Comparison of ENCODE assay signal across 34 cellular contexts in genomic region chr13:52784591-52785340, GRCh38. TPM values are rescaled to one million over a fixed set of nuclear protein-coding genes. Genes with fewer than 3 reads are reported as not detected.
"Had no signal": no experiment of that assay in that cellular context is flagged by ENCODE, and none has a peak within 500 bp of the region (broad histone marks: within the 10 kb centered on the region; RNA-seq: fewer than 3 reads in every experiment).

No MANE protein-coding gene starts in this region.

- H3K9me3 Mint-ChIP-seq: activated CD4-positive, alpha-beta memory T cell treated with anti-CD3 and anti-CD28 coated beads for 36 hours; activated CD4-positive, alpha-beta T cell treated with anti-CD3 and anti-CD28 coated beads, Interleukin-2, amount 10 ng/mL, durations not matched to agents 24 days and 14 days; activated naive CD4-positive, alpha-beta T cell treated with anti-CD3 and anti-CD28 coated beads for 36 hours; activated naive CD4-positive, alpha-beta T cell treated with anti-CD3 and anti-CD28 coated beads, Interleukin-2, amount 50 U/mL, for 72 hours; activated naive CD8-positive, alpha-beta T cell treated with anti-CD3 and anti-CD28 coated beads, Interleukin-2, amount 10 ng/mL, durations not matched to agents 7 days and 5 days; activated T-helper 1 cell treated with anti-CD3 and anti-CD28 coated beads, Interleukin-12 subunit alpha, Interleukin-12 subunit beta, Interleukin-2, Interleukin-4 antibody, amounts not matched to agents 30 ng/mL and 10 ng/mL and 1 ng/mL, durations not matched to agents 14 hours and 24 hours and 36 hours; activated T-helper 2 cell treated with anti-CD3 and anti-CD28 coated beads, Interferon-gamma antibody, Interleukin-2, Interleukin-4, amounts not matched to agents 10 μg/mL and 5 μg/mL and 100 μg/mL, durations not matched to agents 14 hours and 24 hours and 36 hours had no signal

- H3K4me3 Mint-ChIP-seq: activated CD4-positive, alpha-beta memory T cell treated with anti-CD3 and anti-CD28 coated beads for 36 hours; activated CD4-positive, alpha-beta T cell treated with anti-CD3 and anti-CD28 coated beads for 36 hours; activated CD4-positive, alpha-beta T cell treated with anti-CD3 and anti-CD28 coated beads, Interleukin-2, amount 10 ng/mL, durations not matched to agents 24 days and 14 days; activated CD8-positive, alpha-beta memory T cell treated with anti-CD3 and anti-CD28 coated beads, Interleukin-2, amount 10 ng/mL, durations not matched to agents 7 days and 5 days; activated CD8-positive, alpha-beta T cell treated with anti-CD3 and anti-CD28 coated beads, Interleukin-2, amount 10 ng/mL, durations not matched to agents 7 days and 5 days; activated naive CD4-positive, alpha-beta T cell treated with anti-CD3 and anti-CD28 coated beads for 36 hours; activated naive CD8-positive, alpha-beta T cell treated with anti-CD3 and anti-CD28 coated beads, Interleukin-2, amount 10 ng/mL, durations not matched to agents 7 days and 5 days; activated T-helper 1 cell treated with anti-CD3 and anti-CD28 coated beads, Interleukin-12 subunit alpha, Interleukin-12 subunit beta, Interleukin-2, Interleukin-4 antibody, amounts not matched to agents 30 ng/mL and 10 ng/mL and 1 ng/mL, durations not matched to agents 14 hours and 24 hours and 36 hours had no signal

- H3K4me1 Mint-ChIP-seq: activated CD4-positive, alpha-beta T cell treated with anti-CD3 and anti-CD28 coated beads for 36 hours; activated CD4-positive, alpha-beta T cell treated with anti-CD3 and anti-CD28 coated beads, Interleukin-2, amount 10 ng/mL, durations not matched to agents 24 days and 14 days; activated CD8-positive, alpha-beta memory T cell treated with anti-CD3 and anti-CD28 coated beads, Interleukin-2, amount 10 ng/mL, durations not matched to agents 7 days and 5 days; activated naive CD8-positive, alpha-beta T cell treated with anti-CD3 and anti-CD28 coated beads, Interleukin-2, amount 10 ng/mL, durations not matched to agents 7 days and 5 days had no signal

- H3K27ac ChIP-seq: ascending aorta, body of pancreas, colonic mucosa, epithelial cell of prostate, esophagus squamous epithelium, gastroesophageal sphincter had no signal

- DNase-seq: activated CD4-positive, alpha-beta memory T cell treated with anti-CD3 and anti-CD28 coated beads for 36 hours; activated CD4-positive, alpha-beta T cell treated with anti-CD3 and anti-CD28 coated beads for 36 hours; activated CD4-positive, alpha-beta T cell treated with anti-CD3 and anti-CD28 coated beads, Interleukin-2, amount 10 ng/mL, durations not matched to agents 24 days and 14 days; activated CD4-positive, CD25-positive, alpha-beta regulatory T cell; activated CD4-positive, CD25-positive, alpha-beta regulatory T cell treated with anti-CD3 and anti-CD28 coated beads, Interleukin-2, amount 50 U/mL, for 72 hours; activated CD8-positive, alpha-beta memory T cell treated with anti-CD3 and anti-CD28 coated beads, Interleukin-2, amount 10 ng/mL, durations not matched to agents 7 days and 5 days; activated CD8-positive, alpha-beta memory T cell treated with anti-CD3 and anti-CD28 coated beads, Interleukin-2, amount 50 U/mL, for 4 hours; activated CD8-positive, alpha-beta T cell treated with anti-CD3 and anti-CD28 coated beads, Interleukin-2, amount 10 ng/mL, durations not matched to agents 7 days and 5 days; activated effector memory CD4-positive, alpha-beta T cell treated with anti-CD3 and anti-CD28 coated beads, Interleukin-2, amount 50 U/mL, for 16 hours; activated naive CD4-positive, alpha-beta T cell treated with anti-CD3 and anti-CD28 coated beads for 36 hours; activated naive CD8-positive, alpha-beta T cell treated with anti-CD3 and anti-CD28 coated beads, Interleukin-2, amount 10 ng/mL, durations not matched to agents 7 days and 5 days; activated T-cell treated with anti-CD3 and anti-CD28 coated beads, Interleukin-2, amount 50 U/mL, for 1 hour; activated T-cell treated with anti-CD3 and anti-CD28 coated beads, Interleukin-2, amount 50 U/mL, for 48 hours; body of pancreas; central memory CD4-positive, alpha-beta T cell; cerebellar nuclear complex; colonic mucosa; effector CD8-positive, alpha-beta T cell; esophagus squamous epithelium; foreskin melanocyte; T-helper 2 cell had no signal

- H3K27ac Mint-ChIP-seq: activated CD4-positive, alpha-beta memory T cell treated with anti-CD3 and anti-CD28 coated beads for 36 hours; activated CD4-positive, alpha-beta T cell treated with anti-CD3 and anti-CD28 coated beads for 36 hours; activated CD4-positive, alpha-beta T cell treated with anti-CD3 and anti-CD28 coated beads, Interleukin-2, amount 10 ng/mL, durations not matched to agents 24 days and 14 days; activated CD8-positive, alpha-beta memory T cell treated with anti-CD3 and anti-CD28 coated beads, Interleukin-2, amount 10 ng/mL, durations not matched to agents 7 days and 5 days; activated CD8-positive, alpha-beta T cell treated with anti-CD3 and anti-CD28 coated beads, Interleukin-2, amount 10 ng/mL, durations not matched to agents 7 days and 5 days; activated naive CD4-positive, alpha-beta T cell treated with anti-CD3 and anti-CD28 coated beads for 36 hours; activated naive CD4-positive, alpha-beta T cell treated with anti-CD3 and anti-CD28 coated beads, Interleukin-2, amount 50 U/mL, for 72 hours; activated naive CD8-positive, alpha-beta T cell treated with anti-CD3 and anti-CD28 coated beads, Interleukin-2, amount 10 ng/mL, durations not matched to agents 7 days and 5 days; activated T-helper 1 cell treated with anti-CD3 and anti-CD28 coated beads, Interleukin-12 subunit alpha, Interleukin-12 subunit beta, Interleukin-2, Interleukin-4 antibody, amounts not matched to agents 30 ng/mL and 10 ng/mL and 1 ng/mL, durations not matched to agents 14 hours and 24 hours and 36 hours; activated T-helper 2 cell treated with anti-CD3 and anti-CD28 coated beads, Interferon-gamma antibody, Interleukin-2, Interleukin-4, amounts not matched to agents 10 μg/mL and 5 μg/mL and 100 μg/mL, durations not matched to agents 14 hours and 24 hours and 36 hours had no signal

- ATAC-seq: activated CD4-positive, alpha-beta T cell treated with anti-CD3 and anti-CD28 coated beads for 36 hours; activated CD8-positive, alpha-beta memory T cell treated with anti-CD3 and anti-CD28 coated beads, Interleukin-2, amount 10 ng/mL, durations not matched to agents 7 days and 5 days; activated CD8-positive, alpha-beta T cell treated with anti-CD3 and anti-CD28 coated beads, Interleukin-2, amount 10 ng/mL, durations not matched to agents 7 days and 5 days; activated naive CD4-positive, alpha-beta T cell treated with anti-CD3 and anti-CD28 coated beads, Interleukin-2, amount 50 U/mL, for 72 hours; body of pancreas; gastroesophageal sphincter had no signal

- H3K36me3 Mint-ChIP-seq: activated CD4-positive, alpha-beta memory T cell treated with anti-CD3 and anti-CD28 coated beads for 36 hours; activated CD8-positive, alpha-beta memory T cell treated with anti-CD3 and anti-CD28 coated beads, Interleukin-2, amount 10 ng/mL, durations not matched to agents 7 days and 5 days; activated naive CD4-positive, alpha-beta T cell treated with anti-CD3 and anti-CD28 coated beads, Interleukin-2, amount 50 U/mL, for 72 hours; activated naive CD8-positive, alpha-beta T cell treated with anti-CD3 and anti-CD28 coated beads, Interleukin-2, amount 10 ng/mL, durations not matched to agents 7 days and 5 days had no signal

RNA-seq across cellular contexts. Expression of gene CNMD, which starts 45.1 kb away (rescaled TPM):
- total RNA-seq: activated CD4-positive, alpha-beta memory T cell treated with anti-CD3 and anti-CD28 coated beads for 36 hours; activated CD4-positive, alpha-beta T cell treated with anti-CD3 and anti-CD28 coated beads for 36 hours; activated CD4-positive, alpha-beta T cell treated with anti-CD3 and anti-CD28 coated beads, Interleukin-2, amount 10 ng/mL, durations not matched to agents 24 days and 14 days; activated CD8-positive, alpha-beta memory T cell treated with anti-CD3 and anti-CD28 coated beads for 36 hours; activated CD8-positive, alpha-beta memory T cell treated with anti-CD3 and anti-CD28 coated beads, Interleukin-2, amount 10 ng/mL, durations not matched to agents 7 days and 5 days; activated CD8-positive, alpha-beta T cell treated with anti-CD3 and anti-CD28 coated beads, Interleukin-2, amount 10 ng/mL, durations not matched to agents 7 days and 5 days; activated naive CD4-positive, alpha-beta T cell treated with anti-CD3 and anti-CD28 coated beads for 36 hours; activated naive CD4-positive, alpha-beta T cell treated with anti-CD3 and anti-CD28 coated beads, Interleukin-2, amount 50 U/mL, for 72 hours; activated naive CD8-positive, alpha-beta T cell treated with anti-CD3 and anti-CD28 coated beads, Interleukin-2, amount 10 ng/mL, durations not matched to agents 7 days and 5 days; activated T-helper 1 cell treated with anti-CD3 and anti-CD28 coated beads, Interleukin-12 subunit alpha, Interleukin-12 subunit beta, Interleukin-2, Interleukin-4 antibody, amounts not matched to agents 30 ng/mL and 10 ng/mL and 1 ng/mL, durations not matched to agents 14 hours and 24 hours and 36 hours; activated T-helper 2 cell treated with anti-CD3 and anti-CD28 coated beads, Interferon-gamma antibody, Interleukin-2, Interleukin-4, amounts not matched to agents 10 μg/mL and 5 μg/mL and 100 μg/mL, durations not matched to agents 14 hours and 24 hours and 36 hours; ascending aorta; dermis microvascular lymphatic vessel endothelial cell; endothelial cell of umbilical vein; esophagus squamous epithelium; fibroblast of lung; fibroblast of villous mesenchyme; gastroesophageal sphincter; glomerular endothelial cell; T-helper 1 cell treated with Interleukin-12 subunit alpha and Interleukin-12 subunit beta and Interleukin-4 antibody, amounts not matched to agents 30 ng/mL and 1 ng/mL, for 36 hours had no signal
